Comparison of ENCODE assay signal across 1 cellular context in the genomic region with DNA sequence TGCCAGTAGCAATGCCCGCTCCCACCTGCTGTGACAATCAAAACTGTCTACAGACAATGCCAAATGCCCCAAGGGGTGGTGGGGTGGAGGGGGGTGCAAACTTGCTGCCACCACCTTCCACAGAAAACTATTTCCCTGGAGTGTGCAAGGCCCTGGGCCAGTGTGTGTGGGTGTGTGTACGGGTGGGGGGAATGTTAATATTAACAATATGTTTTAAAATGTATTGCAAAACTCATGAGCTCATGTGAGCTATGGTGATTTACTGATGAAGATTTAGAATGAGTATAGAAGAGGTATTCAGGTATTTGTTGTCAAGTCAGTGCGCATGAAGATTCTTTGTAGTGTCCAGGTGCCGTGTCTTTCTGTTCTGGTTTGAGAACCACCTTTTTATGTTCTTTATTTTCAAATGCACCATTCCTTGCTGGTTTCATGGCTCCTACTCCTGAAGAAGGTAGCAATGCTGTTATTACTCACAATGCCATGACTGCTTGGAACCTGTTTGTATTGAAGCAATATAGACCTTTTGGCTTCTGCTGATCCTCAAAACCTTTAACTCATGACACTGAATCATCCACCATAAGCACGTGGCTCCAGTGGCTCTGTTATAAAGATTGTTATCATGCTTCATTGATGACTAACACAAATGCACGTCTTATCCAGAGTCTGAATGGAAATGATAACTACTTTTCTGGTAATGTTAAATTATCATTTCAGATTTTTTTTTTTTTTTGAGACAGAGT.
TF ChIP-seq lines count a peak whose summit lies in the region.

No MANE protein-coding gene starts in this region.

TF ChIP-seq in K562, 482 proteins besides CTCF, POLR2A, EP300 and RAD21 (continued from another document):
- TF ChIP-seq ZBTB49 (CRISPR knock-in tag; IDR thresholded peaks at IDR 0.05; ENCODE audit: borderline replicate concordance): no peak
